Comparison of ENCODE assay signal across 8 cellular contexts in the genomic region with DNA sequence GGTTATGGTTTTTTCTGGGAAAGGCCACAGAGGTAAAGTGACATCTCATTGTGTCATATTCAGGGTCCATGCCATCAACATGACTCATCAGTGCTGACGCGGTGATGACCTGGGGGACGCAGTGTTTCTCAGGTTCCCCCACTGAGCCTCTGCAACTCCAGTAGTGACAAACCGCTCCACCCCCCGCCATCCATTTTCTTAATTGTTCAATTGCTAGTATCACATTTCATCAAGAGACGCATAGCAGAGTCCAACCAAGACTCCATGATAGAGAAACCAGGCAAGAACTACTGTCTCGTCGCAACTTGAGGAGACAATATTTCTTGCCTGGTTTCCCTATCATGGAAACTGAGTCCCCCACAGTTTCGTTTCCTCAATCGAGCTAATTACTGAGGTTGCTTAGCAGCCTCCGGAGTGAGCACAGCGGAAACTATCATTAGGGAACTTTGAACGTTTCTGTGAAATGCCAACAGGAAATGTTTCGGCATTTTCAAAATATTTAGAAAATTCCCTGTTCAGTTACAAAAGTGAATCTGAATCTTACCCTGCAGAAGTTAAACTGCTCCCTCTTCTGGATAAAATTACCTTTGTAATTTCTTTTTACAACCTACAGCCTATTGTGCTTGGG. TPM values are rescaled to one million over a fixed set of nuclear protein-coding genes. Genes with fewer than 3 reads are reported as not detected.
DNase-seq lines count a peak whose midpoint lies in the region; ATAC-seq, FAIRE-seq and TF ChIP-seq lines count a peak whose summit lies in the region.

No MANE protein-coding gene starts in this region.

- H3K27ac ChIP-seq in GM12878 (ENCODE audit: control insufficient read depth, insufficient read depth) (peak overlapping the region; percentile 81), kidney (ENCODE audit: low read depth in 2 of 2, low read length in 2 of 2) (peak overlapping the region; percentile 82 to 88)

- H3K4me3 ChIP-seq in GM12878 (peak overlapping the region; percentile 38; the same call in 1 of the 2 replicates), kidney (ENCODE audit: low read length in 2 of 2) (peak overlapping the region; percentile 65 to 73)

- peak; percentile 47 for ATAC-seq in GM12878
- ATAC-seq in GM18907 (IDR thresholded peaks at IDR 0.05; ENCODE audit: unreplicated experiment), result no peak

- peak overlapping the region; percentile 68 for H2AFZ ChIP-seq in GM12878 (ENCODE audit: control insufficient read depth, low read depth, low read length)

- H3K36me3 ChIP-seq in GM12878 (ENCODE audit: control insufficient read depth in 2 of 2, insufficient read depth in 2 of 2, low read length in 1 of 2) (no peaks in the 10 kb centered on the region), kidney (ENCODE audit: control insufficient read depth in 1 of 2, insufficient read depth in 2 of 2, low read length in 2 of 2) (no peaks in the 10 kb centered on the region)

- TF ChIP-seq POLR2A in GM12878 (IDR thresholded peaks at IDR 0.05; ENCODE audit: low read depth, low read length), result no peak

- no peaks in the 10 kb centered on the region for H3K27me3 ChIP-seq in GM12878 (replicated peaks in 1 of 2; ENCODE audit: control insufficient read depth in 2 of 2, insufficient read depth in 2 of 2, low read length in 1 of 2)

- peak; percentile 41 for DNase-seq in HS-27A (ENCODE audit: low read depth)
- DNase-seq in T-helper 9 cell, result peak; percentile 59
- peak; percentile 79 for DNase-seq in GM12878 (ENCODE audit: low read depth, low spot score)
- DNase-seq in kidney, result peak; percentile 84
- peak; percentile 83 to 86 for DNase-seq in stimulated activated CD4-positive, alpha-beta T cell treated with anti-CD3 and anti-CD28 coated beads, Interleukin-2, amount 100 ng/mL, for 24 hours
- DNase-seq in middle frontal gyrus (ENCODE audit: extremely low spot score, low spot score), result no peak

- H3K9ac ChIP-seq in GM12878 (ENCODE audit: control insufficient read depth, insufficient read depth, low read length) (peak overlapping the region; percentile 61; the same call in 1 of the 2 replicates), kidney (ENCODE audit: low read length in 2 of 2) (peak overlapping the region; percentile 29 to 59)

- 1% methylated on average over 14 of the region's 14 CpGs for WGBS in GM12878 (ENCODE audit: insufficient coverage, insufficient replicate concordance, low lambda C conversion rate, missing lambda C conversion rate)

- SMC1A ChIA-PET in GM12878 (lab: Charles Lee; ENCODE audit: uncharacterized antibody, unreplicated experiment), result interaction anchor here (1.0 to 4.2 kb wide), 6 partner anchors 8 to 58 kb away, joined by 3 to 47 read pairs (median 23); no protein-coding TSS in a partner anchor

- H3K9me3 ChIP-seq in GM12878 (replicated peaks; ENCODE audit: control insufficient read depth, insufficient read depth, low read length) (peaks cover 2% of the 10 kb centered on the region; the same call in 1 of the 3 replicates), kidney (ENCODE audit: control insufficient read depth in 1 of 2, low read length in 2 of 2) (no peaks in the 10 kb centered on the region)

- FAIRE-seq in G401.6 (lab: Jason Lieb, UNC), result peak; percentile 30
- FAIRE-seq in GM12878 (lab: Jason Lieb, UNC), result peak; percentile 41
- no peak for FAIRE-seq in kidney (lab: Jason Lieb, UNC)

- intact Hi-C loops in GM12878 (cut with micrococcal nuclease; ENCODE audit: unreplicated experiment), result loop anchor here (1.0 kb wide), 2 partner anchors 18 to 45 kb away; no protein-coding TSS in a partner anchor
- intact Hi-C loops in kidney (cut with DNase I), result no loop called here

- TF ChIP-seq RAD21 in GM12878 (IDR thresholded peaks at IDR 0.05; ENCODE audit: insufficient read depth, low read depth, low read length), result peak; percentile 15; the same call in 1 of the 2 replicates

- H3K4me1 ChIP-seq in GM12878 (ENCODE audit: control insufficient read depth, insufficient read depth, low read length) (peaks cover 51% of the 10 kb centered on the region), kidney (ENCODE audit: control insufficient read depth in 1 of 2, insufficient read depth in 1 of 2, low read depth in 1 of 2, low read length in 2 of 2) (peaks cover 8 to 34% of the 10 kb centered on the region in 2 donors)

- peak in 2 of 3 experiments; percentile 21 to 31; a peak in 2 of 6 replicates for TF ChIP-seq CTCF in GM12878 (IDR thresholded peaks at IDR 0.05 in 2 of 3, conservative IDR thresholded peaks at IDR 0.05 in 1 of 3; ENCODE audit: control insufficient read depth in 2 of 3, extremely low read depth in 1 of 3, insufficient read depth in 1 of 3, low read depth in 3 of 3, low read length in 3 of 3)
- peak; percentile 37 for TF ChIP-seq CTCF in kidney (IDR thresholded peaks at IDR 0.05; ENCODE audit: borderline replicate concordance, extremely low read depth, insufficient read depth)

- H4K20me1 ChIP-seq in GM12878 (ENCODE audit: control insufficient read depth, insufficient read depth), result no peaks in the 10 kb centered on the region

- CTCF ChIA-PET in GM12878 (lab: Yijun Ruan, JAX), result interaction anchor here (1.0 to 6.8 kb wide), 7 partner anchors 8 to 63 kb away, joined by 3 to 55 read pairs (median 17); no protein-coding TSS in a partner anchor

- no peaks in the 10 kb centered on the region for H3K79me2 ChIP-seq in GM12878 (ENCODE audit: control insufficient read depth, insufficient read depth, low read length)

- POLR2A ChIA-PET in GM12878 (lab: Charles Lee), result interaction anchor here (0.6 to 6.9 kb wide), 8 partner anchors 8 to 57 kb away, joined by 3 to 108 read pairs (median 4); a partner anchor contains a TSS

- H3K4me2 ChIP-seq in GM12878 (ENCODE audit: control insufficient read depth, insufficient read depth), result peak overlapping the region; percentile 83

- BruUV-seq in GM12878 (replicated peaks; lab: Mats Ljungman, UMichigan), result no TSS peak

- RAD21 ChIA-PET in GM12878 (lab: Charles Lee; ENCODE audit: unreplicated experiment), result interaction anchor here (0.6 to 6.6 kb wide), 8 partner anchors 8 to 78 kb away, joined by 3 to 92 read pairs (median 11); no protein-coding TSS in a partner anchor

- in situ Hi-C loops in GM12878 (cut with MboI), result no loop called here

- peak; percentile 65 to 83; a peak in 3 of 4 replicates for TF ChIP-seq EP300 in GM12878 (IDR thresholded peaks at IDR 0.05; ENCODE audit: borderline replicate concordance in 1 of 2, control insufficient read depth in 1 of 2, low read depth in 2 of 2, low read length in 2 of 2)

TF ChIP-seq in GM12878, 131 proteins besides CTCF, POLR2A, EP300 and RAD21 (continues in another document):
- TF ChIP-seq MEF2A (IDR thresholded peaks at IDR 0.05; ENCODE audit: insufficient read depth, low read depth, low read length) (0 out of 2 replicates have a peak, but pooled peaks have one; percentile 4), ZNF24 (IDR thresholded peaks at IDR 0.05) (no peak), NRF1 (conservative IDR thresholded peaks at IDR 0.05; ENCODE audit: low read depth, low read length) (no peak), CEBPB (IDR thresholded peaks at IDR 0.05; ENCODE audit: borderline replicate concordance in 1 of 2, low read depth in 2 of 2, low read length in 2 of 2) (no peak), SMAD5 (IDR thresholded peaks at IDR 0.05; ENCODE audit: low read depth) (no peak)

RNA-seq across cellular contexts. Expression of a gene that starts 12.2 kb away (rescaled TPM):
- 0.67 and 1.0 TPM in 2 replicates for total RNA-seq in GM12878 (2013; cell fraction: nucleolus; rRNA removed)
- total RNA-seq in GM12878 (2014; rRNA removed) (0.45 and 0.65 TPM in 2 replicates), GM12878 (2014; rRNA removed; fragmentation: Illumina TruSeq; extraction: Trizol) (0.67 and 0.88 TPM in 2 replicates), GM12878 (2021) (1.6 TPM in 2 replicates), kidney (86.4 TPM)
- polyA plus RNA-seq in GM12878 (2011; ENCODE audit: low read depth), result 0.76 TPM
- polyA plus RNA-seq in GM12878 (2011; rRNA removed) (2.4 and 3.5 TPM in 2 replicates), GM12878 (2014; fragmentation: Illumina TruSeq; extraction: Trizol) (1.1 and 3.2 TPM in 2 replicates), GM12878 (2014; fragmentation: Nextera tagmentation; extraction: Ambion mirVana) (1 to 10 TPM in 1 of 2 experiments, under 1 TPM in 1; 0.82 to 1.8 TPM), GM12878 (2014; rRNA removed) (0.71 and 0.85 TPM in 2 replicates), GM12878 (2016; fragmentation: Nextera tagmentation; extraction: Ambion mirVana) (under 1 TPM; 0.67 to 0.72 TPM), kidney (ENCODE audit: insufficient read depth, low read depth, low replicate concordance) (37.4 TPM)
- polyA plus RNA-seq in GM12878 (2011; cell fraction: cytosol; rRNA removed), result 0.88 and 0.99 TPM in 2 replicates
- polyA plus RNA-seq in GM12878 (2011; cell fraction: nucleus; rRNA removed), result 0.90 and 1.3 TPM in 2 replicates
- polyA plus RNA-seq in GM12878 (2012), result 1.3 and 2.3 TPM in 2 replicates
- polyA minus RNA-seq in GM12878 (2011; rRNA and poly(A)+ RNA removed), result 1.1 and 1.8 TPM in 2 replicates
- 1.2 and 1.6 TPM in 2 replicates for polyA minus RNA-seq in GM12878 (2011; cell fraction: cytosol; rRNA and poly(A)+ RNA removed)
- 0.85 and 1.1 TPM in 2 replicates for polyA minus RNA-seq in GM12878 (2011; cell fraction: nucleus; rRNA and poly(A)+ RNA removed)

RNA-seq across cellular contexts. Expression of a gene that starts 49.2 kb away (rescaled TPM):
- 63.2 and 66.0 TPM in 2 replicates for total RNA-seq in GM12878 (2013; cell fraction: nucleolus; rRNA removed)
- total RNA-seq in GM12878 (2014; rRNA removed) (4.7 and 5.6 TPM in 2 replicates), GM12878 (2014; rRNA removed; fragmentation: Illumina TruSeq; extraction: Trizol) (5.4 and 5.5 TPM in 2 replicates), GM12878 (2021) (5.8 and 6.1 TPM in 2 replicates), kidney (13.4 TPM)
- polyA plus RNA-seq in GM12878 (2011; ENCODE audit: low read depth), result 7.8 TPM
- polyA plus RNA-seq in GM12878 (2011; rRNA removed) (133 and 141 TPM in 2 replicates), GM12878 (2014; fragmentation: Illumina TruSeq; extraction: Trizol) (6.7 and 7.3 TPM in 2 replicates), GM12878 (2014; fragmentation: Nextera tagmentation; extraction: Ambion mirVana) (1 to 10 TPM; 2.0 to 3.7 TPM), GM12878 (2014; rRNA removed) (3.8 and 5.9 TPM in 2 replicates), GM12878 (2016; fragmentation: Nextera tagmentation; extraction: Ambion mirVana) (1 to 10 TPM; 4.1 to 4.2 TPM), kidney (ENCODE audit: insufficient read depth, low read depth, low replicate concordance) (4.0 TPM)
- polyA plus RNA-seq in GM12878 (2011; cell fraction: cytosol; rRNA removed), result 94.6 and 110 TPM in 2 replicates
- 35.5 and 39.0 TPM in 2 replicates for polyA plus RNA-seq in GM12878 (2011; cell fraction: nucleus; rRNA removed)
- 11.4 and 20.4 TPM in 2 replicates for polyA plus RNA-seq in GM12878 (2012)
- polyA minus RNA-seq in GM12878 (2011; rRNA and poly(A)+ RNA removed), result 135 and 152 TPM in 2 replicates
- polyA minus RNA-seq in GM12878 (2011; cell fraction: cytosol; rRNA and poly(A)+ RNA removed), result 57.1 and 64.0 TPM in 2 replicates
- polyA minus RNA-seq in GM12878 (2011; cell fraction: nucleus; rRNA and poly(A)+ RNA removed), result 21.2 and 30.0 TPM in 2 replicates

Comparison
In these comparisons a context has a peak if more than half of its experiments do, and no peak if none do; other contexts are left out.
1. RNA of a gene that starts 12.2 kb away (total RNA-seq): 86.4 TPM in kidney (single experiment); 0.45 to 1.6 TPM in GM12878; every median in the first group is over 10 times any median in the second.